Comparison of ENCODE assay signal across 11 cellular contexts in genomic region chr17:20997711-20998570, GRCh38. TPM values are rescaled to one million over a fixed set of nuclear protein-coding genes. Genes with fewer than 3 reads are reported as not detected.
DNase-seq lines count a peak whose midpoint lies in the region; ATAC-seq and TF ChIP-seq lines count a peak whose summit lies in the region.
"Had no signal": no experiment of that assay in that cellular context is flagged by ENCODE, and none has a peak within 500 bp of the region (broad histone marks: within the 10 kb centered on the region; RNA-seq: fewer than 3 reads in every experiment).

No MANE protein-coding gene starts in this region.

- H3K4me3 Mint-ChIP-seq in activated CD4-positive, alpha-beta memory T cell treated with anti-CD3 and anti-CD28 coated beads for 36 hours = no peak overlapping the region
- H3K4me3 Mint-ChIP-seq in activated CD4-positive, alpha-beta memory T cell treated with anti-CD3 and anti-CD28 coated beads, Interleukin-2, amount 10 ng/mL, durations not matched to agents 7 days and 5 days = no peak overlapping the region
- no peak overlapping the region for H3K4me3 Mint-ChIP-seq in glutamatergic neuron (ENCODE audit: unreplicated experiment)
- no peak overlapping the region for H3K4me3 Mint-ChIP-seq in stimulated activated effector memory CD8-positive, alpha-beta T cell treated with anti-CD3 and anti-CD28 coated beads, Interleukin-12 subunit alpha, Interleukin-12 subunit beta, amount 100 ng/mL, for 72 hours

- no peak for DNase-seq in activated CD4-positive, alpha-beta memory T cell treated with anti-CD3 and anti-CD28 coated beads for 36 hours
- DNase-seq in activated CD4-positive, alpha-beta memory T cell treated with anti-CD3 and anti-CD28 coated beads, Interleukin-2, amount 10 ng/mL, durations not matched to agents 7 days and 5 days = no peak
- no peak for DNase-seq in Panc1 (ENCODE audit: low read depth, low spot score)
- DNase-seq in glutamatergic neuron = no peak
- no peak for DNase-seq in stimulated activated effector memory CD8-positive, alpha-beta T cell treated with anti-CD3 and anti-CD28 coated beads, Interleukin-12 subunit alpha, Interleukin-12 subunit beta, amount 100 ng/mL, for 72 hours (ENCODE audit: low spot score in 2 of 2)
- no peak for DNase-seq in stimulated activated CD4-positive, alpha-beta T cell treated with anti-CD3 and anti-CD28 coated beads, Interleukin-2, amount 100 ng/mL, for 24 hours
- DNase-seq in HT-29 (ENCODE audit: low spot score) = no peak
- DNase-seq: NCI-H526 treated with DMSO at 0.1 percent for 48 hours; stimulated activated CD4-positive, alpha-beta T cell treated with anti-CD3 and anti-CD28 coated beads, Interleukin-2, amount 100 ng/mL, for 48 hours had no signal

- H3K27ac Mint-ChIP-seq in activated CD4-positive, alpha-beta memory T cell treated with anti-CD3 and anti-CD28 coated beads for 36 hours = peak overlapping the region; percentile 59
- no peak overlapping the region for H3K27ac Mint-ChIP-seq in activated CD4-positive, alpha-beta memory T cell treated with anti-CD3 and anti-CD28 coated beads, Interleukin-2, amount 10 ng/mL, durations not matched to agents 7 days and 5 days
- H3K27ac Mint-ChIP-seq in glutamatergic neuron (ENCODE audit: unreplicated experiment) = peak overlapping the region; percentile 39
- peak overlapping the region; percentile 79 for H3K27ac Mint-ChIP-seq in stimulated activated effector memory CD8-positive, alpha-beta T cell treated with anti-CD3 and anti-CD28 coated beads, Interleukin-12 subunit alpha, Interleukin-12 subunit beta, amount 100 ng/mL, for 72 hours

- peak; percentile 20 for ATAC-seq in Panc1
- no peak for ATAC-seq in stimulated activated effector memory CD8-positive, alpha-beta T cell treated with anti-CD3 and anti-CD28 coated beads, Interleukin-12 subunit alpha, Interleukin-12 subunit beta, amount 100 ng/mL, for 72 hours
- ATAC-seq in GM21619 (IDR thresholded peaks at IDR 0.05; ENCODE audit: unreplicated experiment) = no peak

- no TSS peak for BruUV-seq in Panc1 (replicated peaks; lab: Mats Ljungman, UMichigan)

- in situ Hi-C loops in Panc1 (cut with HindIII; ENCODE audit: low pct_unique_long_range_greater_than_20kb, low sequenced_read_pairs) = no loop called here

- H3K27ac ChIP-seq in Panc1 (ENCODE audit: low read length) = no peak overlapping the region

- no peaks in the 10 kb centered on the region for H3K27me3 ChIP-seq in Panc1 (ENCODE audit: control insufficient read depth, insufficient read depth, low read length)
- H3K27me3 ChIP-seq: transverse colon had no signal

- intact Hi-C loops in activated CD4-positive, alpha-beta memory T cell treated with anti-CD3 and anti-CD28 coated beads for 36 hours (cut with micrococcal nuclease) = loop anchor here (5.0 to 10.0 kb wide), 2 partner anchors 44 to 83 kb away; partner anchors contain the start of gene USP22
- intact Hi-C loops in Panc1 (cut with micrococcal nuclease; ENCODE audit: unreplicated experiment) = no loop called here

- H3K36me3 Mint-ChIP-seq in activated CD4-positive, alpha-beta memory T cell treated with anti-CD3 and anti-CD28 coated beads for 36 hours = peaks cover 11% of the 10 kb centered on the region
- peaks cover 19% of the 10 kb centered on the region for H3K36me3 Mint-ChIP-seq in activated CD4-positive, alpha-beta memory T cell treated with anti-CD3 and anti-CD28 coated beads, Interleukin-2, amount 10 ng/mL, durations not matched to agents 7 days and 5 days (ENCODE audit: low read depth)
- H3K36me3 Mint-ChIP-seq in glutamatergic neuron (ENCODE audit: unreplicated experiment) = peaks cover 9% of the 10 kb centered on the region
- H3K36me3 Mint-ChIP-seq in stimulated activated effector memory CD8-positive, alpha-beta T cell treated with anti-CD3 and anti-CD28 coated beads, Interleukin-12 subunit alpha, Interleukin-12 subunit beta, amount 100 ng/mL, for 72 hours = peaks cover 43% of the 10 kb centered on the region

- H3K9me3 ChIP-seq in Panc1 (ENCODE audit: control insufficient read depth, insufficient read depth, low read depth, low read length) = no peaks in the 10 kb centered on the region
- H3K9me3 ChIP-seq: transverse colon had no signal

- peaks cover 5% of the 10 kb centered on the region; the same call in 1 of the 2 replicates for H3K4me1 ChIP-seq in Panc1 (ENCODE audit: control insufficient read depth, insufficient read depth, low read length)

- H3K36me3 ChIP-seq in Panc1 (ENCODE audit: control insufficient read depth, insufficient read depth, low read length) = peaks cover 2% of the 10 kb centered on the region; the same call in 1 of the 2 replicates

- POLR2A ChIA-PET in activated CD4-positive, alpha-beta memory T cell treated with anti-CD3 and anti-CD28 coated beads for 36 hours (lab: Charles Lee) = no interaction called here
- POLR2A ChIA-PET in activated CD4-positive, alpha-beta memory T cell treated with anti-CD3 and anti-CD28 coated beads, Interleukin-2, amount 10 ng/mL, durations not matched to agents 7 days and 5 days (lab: Charles Lee) = interaction anchor here (1.4 kb wide), 1 partner anchor 46 kb away, joined by 7 read pairs; the partner anchor contains the start of gene USP22
- POLR2A ChIA-PET in Panc1 (lab: Charles Lee) = no interaction called here

- no peaks in the 10 kb centered on the region for H3K9me3 Mint-ChIP-seq in activated CD4-positive, alpha-beta memory T cell treated with anti-CD3 and anti-CD28 coated beads for 36 hours
- H3K9me3 Mint-ChIP-seq in activated CD4-positive, alpha-beta memory T cell treated with anti-CD3 and anti-CD28 coated beads, Interleukin-2, amount 10 ng/mL, durations not matched to agents 7 days and 5 days = no peaks in the 10 kb centered on the region
- H3K9me3 Mint-ChIP-seq in glutamatergic neuron (ENCODE audit: unreplicated experiment) = peaks cover 25% of the 10 kb centered on the region
- no peaks in the 10 kb centered on the region for H3K9me3 Mint-ChIP-seq in stimulated activated effector memory CD8-positive, alpha-beta T cell treated with anti-CD3 and anti-CD28 coated beads, Interleukin-12 subunit alpha, Interleukin-12 subunit beta, amount 100 ng/mL, for 72 hours

- H3K4me3 ChIP-seq in Panc1 (ENCODE audit: low read depth in 2 of 2, low read length in 2 of 2) = no peak overlapping the region
- H3K4me3 ChIP-seq: transverse colon had no signal

- peaks cover 25% of the 10 kb centered on the region for H3K4me1 Mint-ChIP-seq in activated CD4-positive, alpha-beta memory T cell treated with anti-CD3 and anti-CD28 coated beads for 36 hours (ENCODE audit: low read depth)
- peaks cover 29% of the 10 kb centered on the region for H3K4me1 Mint-ChIP-seq in activated CD4-positive, alpha-beta memory T cell treated with anti-CD3 and anti-CD28 coated beads, Interleukin-2, amount 10 ng/mL, durations not matched to agents 7 days and 5 days
- peaks cover 29% of the 10 kb centered on the region for H3K4me1 Mint-ChIP-seq in glutamatergic neuron (ENCODE audit: low read depth, unreplicated experiment)
- H3K4me1 Mint-ChIP-seq in stimulated activated effector memory CD8-positive, alpha-beta T cell treated with anti-CD3 and anti-CD28 coated beads, Interleukin-12 subunit alpha, Interleukin-12 subunit beta, amount 100 ng/mL, for 72 hours = peaks cover 21% of the 10 kb centered on the region

- H3K27me3 Mint-ChIP-seq in activated CD4-positive, alpha-beta memory T cell treated with anti-CD3 and anti-CD28 coated beads for 36 hours = no peaks in the 10 kb centered on the region
- no peaks in the 10 kb centered on the region for H3K27me3 Mint-ChIP-seq in activated CD4-positive, alpha-beta memory T cell treated with anti-CD3 and anti-CD28 coated beads, Interleukin-2, amount 10 ng/mL, durations not matched to agents 7 days and 5 days
- H3K27me3 Mint-ChIP-seq in glutamatergic neuron (ENCODE audit: unreplicated experiment) = peaks cover 29% of the 10 kb centered on the region

- no peak; the same call in 1 of the 2 replicates for TF ChIP-seq CTCF in Panc1 (IDR thresholded peaks at IDR 0.05)
- TF ChIP-seq CTCF in glutamatergic neuron (IDR thresholded peaks at IDR 0.05; ENCODE audit: partially characterized antibody, unreplicated experiment) = no peak

- CTCF ChIA-PET in activated CD4-positive, alpha-beta memory T cell treated with anti-CD3 and anti-CD28 coated beads for 36 hours (lab: Charles Lee) = no interaction called here
- CTCF ChIA-PET in activated CD4-positive, alpha-beta memory T cell treated with anti-CD3 and anti-CD28 coated beads, Interleukin-2, amount 10 ng/mL, durations not matched to agents 7 days and 5 days (lab: Charles Lee) = interaction anchor here (0.6 kb wide), 1 partner anchor 1163 kb away, joined by 3 read pairs; no protein-coding TSS in a partner anchor
- CTCF ChIA-PET in Panc1 (lab: Charles Lee) = no interaction called here

RNA-seq across cellular contexts. Expression of gene USP22, which starts 44.9 kb away (rescaled TPM):
- 100 to 1,000 TPM; 120 to 124 TPM for total RNA-seq in activated CD4-positive, alpha-beta memory T cell treated with anti-CD3 and anti-CD28 coated beads for 36 hours
- total RNA-seq in activated CD4-positive, alpha-beta memory T cell treated with anti-CD3 and anti-CD28 coated beads, Interleukin-2, amount 10 ng/mL, durations not matched to agents 7 days and 5 days = 100 to 1,000 TPM; 149 to 156 TPM
- total RNA-seq in Panc1 (2021; ENCODE audit: unreplicated experiment) (224 TPM), glutamatergic neuron (ENCODE audit: unreplicated experiment) (420 TPM)
- 175 TPM for polyA plus RNA-seq in Panc1 (2012; ENCODE audit: insufficient read length)
- 94.3 and 110 TPM in 2 replicates for total RNA-seq in HT-29 (2014; rRNA removed; shearing (Covaris generic))
